ENCODE assay signal across 33 cellular contexts in genomic region chr15:42240823-42241222, GRCh38.
"Had no signal": no experiment of that assay in that cellular context is flagged by ENCODE, and none has a peak within 500 bp of the region (broad histone marks: within the 10 kb centered on the region; RNA-seq: fewer than 3 reads in every experiment).

No MANE protein-coding gene starts in this region.

- H3K4me3 Mint-ChIP-seq: activated B cell treated with CpG ODN at 0.5 μM for 24 hours; activated naive CD8-positive, alpha-beta T cell; activated T-cell treated with anti-CD3 and anti-CD28 coated beads, Interleukin-2, amount 50 U/mL, for 24 hours; activated T-cell treated with anti-CD3 and anti-CD28 coated beads, Interleukin-2, amount 50 U/mL, for 72 hours; central memory CD8-positive, alpha-beta T cell; effector memory CD8-positive, alpha-beta T cell; T-helper 17 cell; T-helper 2 cell treated with Interferon-gamma antibody and Interleukin-4, amounts not matched to agents 5 μg/mL and 100 μg/mL, for 36 hours had no signal

- H3K4me3 ChIP-seq: coronary artery, esophagus muscularis mucosa, gastrocnemius medialis, heart left ventricle had no signal

- H3K4me1 ChIP-seq: esophagus muscularis mucosa, foreskin keratinocyte, gastrocnemius medialis, heart left ventricle had no signal

- H3K9me3 ChIP-seq: esophagus muscularis mucosa, gastrocnemius medialis, heart left ventricle had no signal

- H3K4me1 Mint-ChIP-seq: activated B cell treated with CpG ODN at 0.5 μM for 24 hours had no signal

- H3K27me3 Mint-ChIP-seq: activated B cell treated with CpG ODN at 0.5 μM for 24 hours; activated naive CD8-positive, alpha-beta T cell; activated T-cell treated with anti-CD3 and anti-CD28 coated beads, Interleukin-2, amount 50 U/mL, for 24 hours; central memory CD8-positive, alpha-beta T cell; effector memory CD8-positive, alpha-beta T cell; T-helper 17 cell had no signal

- H3K9me3 Mint-ChIP-seq: activated B cell treated with CpG ODN at 0.5 μM for 24 hours; activated T-cell treated with anti-CD3 and anti-CD28 coated beads, Interleukin-2, amount 50 U/mL, for 24 hours; activated T-cell treated with anti-CD3 and anti-CD28 coated beads, Interleukin-2, amount 50 U/mL, for 72 hours; central memory CD8-positive, alpha-beta T cell; effector memory CD8-positive, alpha-beta T cell; T-helper 2 cell treated with Interferon-gamma antibody and Interleukin-4, amounts not matched to agents 5 μg/mL and 100 μg/mL, for 36 hours had no signal

- H3K27ac ChIP-seq: brain microvascular endothelial cell, coronary artery, esophagus muscularis mucosa, foreskin keratinocyte, gastrocnemius medialis, heart left ventricle, WERI-Rb-1 had no signal

- FAIRE-seq: astrocyte, bronchial epithelial cell had no signal

- ATAC-seq: activated CD4-positive, CD25-positive, alpha-beta regulatory T cell treated with anti-CD3 and anti-CD28 coated beads, Interleukin-2, amount 50 U/mL, for 24 hours; activated T-cell treated with anti-CD3 and anti-CD28 coated beads, Interleukin-2, amount 50 U/mL, for 72 hours; effector memory CD8-positive, alpha-beta T cell; foreskin keratinocyte; gastrocnemius medialis; heart left ventricle; T-helper 17 cell had no signal

- H3K27me3 ChIP-seq: brain microvascular endothelial cell, esophagus muscularis mucosa, foreskin keratinocyte, gastrocnemius medialis, heart left ventricle had no signal

- DNase-seq: activated B cell treated with CpG ODN at 0.5 μM for 24 hours; activated CD4-positive, alpha-beta T cell treated with anti-CD3 and anti-CD28 coated beads for 48 hours; activated CD4-positive, alpha-beta T cell treated with anti-CD3 and anti-CD28 coated beads, Interleukin-2, amount 50 U/mL, for 1 hour; activated CD4-positive, alpha-beta T cell treated with anti-CD3 and anti-CD28 coated beads, Interleukin-2, amount 50 U/mL, for 48 hours; activated CD8-positive, alpha-beta memory T cell treated with anti-CD3 and anti-CD28 coated beads, Interleukin-2, amount 50 U/mL, for 48 hours; activated gamma-delta T cell; activated naive CD4-positive, alpha-beta T cell treated with anti-CD3 and anti-CD28 coated beads, Interleukin-2, amount 50 U/mL, for 16 hours; activated naive CD4-positive, alpha-beta T cell treated with Interleukin-2 at 50 U/mL for 16 hours; activated T-cell treated with anti-CD3 and anti-CD28 coated beads for 4 hours; activated T-cell treated with anti-CD3 and anti-CD28 coated beads, Interleukin-2, amount 50 U/mL, for 24 hours; activated T-cell treated with anti-CD3 and anti-CD28 coated beads, Interleukin-2, amount 50 U/mL, for 72 hours; amniotic stem cell; anterior cingulate cortex; brain microvascular endothelial cell; dermis blood vessel endothelial cell; effector CD4-positive, alpha-beta T cell; effector memory CD8-positive, alpha-beta T cell; erythroblast; foreskin keratinocyte; gastrocnemius medialis; glutamatergic neuron; heart left ventricle; T-helper 17 cell; T1000; WERI-Rb-1 had no signal

- H3K27ac Mint-ChIP-seq: activated B cell treated with CpG ODN at 0.5 μM for 24 hours; activated naive CD8-positive, alpha-beta T cell; T-helper 17 cell; T-helper 2 cell treated with Interferon-gamma antibody and Interleukin-4, amounts not matched to agents 5 μg/mL and 100 μg/mL, for 36 hours had no signal
